16 cellular contexts compared by ENCODE assay signal in the genomic region with DNA sequence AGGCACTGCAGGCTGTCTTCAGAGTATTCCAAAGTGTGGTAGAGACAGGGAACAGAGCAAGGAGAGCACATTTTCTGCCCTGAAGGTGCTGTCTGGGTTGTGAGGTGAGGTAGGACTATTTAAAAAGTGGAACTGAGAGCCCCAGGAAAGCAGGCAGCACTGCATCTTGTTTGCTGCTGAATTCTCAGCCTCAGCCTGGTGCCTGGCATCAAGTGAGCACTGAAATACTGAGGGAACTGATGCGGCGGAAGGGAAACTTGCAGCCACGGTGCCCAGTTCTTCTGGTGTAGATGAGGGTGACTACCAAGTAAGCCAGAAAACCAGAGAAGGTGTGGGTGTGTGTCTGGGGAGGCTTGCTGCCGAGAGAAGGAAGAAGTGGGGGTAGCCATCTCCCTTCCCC. TPM values are rescaled to one million over a fixed set of nuclear protein-coding genes. Genes with fewer than 3 reads are reported as not detected.
DNase-seq lines count a peak whose midpoint lies in the region; ATAC-seq and TF ChIP-seq lines count a peak whose summit lies in the region.
"Had no signal": no experiment of that assay in that cellular context is flagged by ENCODE, and none has a peak within 500 bp of the region (broad histone marks: within the 10 kb centered on the region; RNA-seq: fewer than 3 reads in every experiment).

No MANE protein-coding gene starts in this region.

- intact Hi-C loops in testis (cut with DNase I; ENCODE audit: low total_unique reads) (no loop called here), spleen (cut with DNase I; ENCODE audit: low total_unique reads) (no loop called here)

- TF ChIP-seq POLR2A in testis (IDR thresholded peaks at IDR 0.05) = no peak
- TF ChIP-seq POLR2A in spleen (IDR thresholded peaks at IDR 0.05) = no peak

- H3K36me3 ChIP-seq in testis (ENCODE audit: low read depth, missing control alignments) = no peaks in the 10 kb centered on the region
- H3K36me3 ChIP-seq in spleen = peaks cover 0 to 45% (median 4%) of the 10 kb centered on the region in 6 donors
- H3K36me3 ChIP-seq: neural progenitor cell, WERI-Rb-1 had no signal

- H3K4me3 Mint-ChIP-seq in activated naive CD8-positive, alpha-beta T cell treated with anti-CD3 and anti-CD28 coated beads, Interleukin-2, amount 10 ng/mL, durations not matched to agents 7 days and 5 days = no peak overlapping the region
- no peak overlapping the region for H3K4me3 Mint-ChIP-seq in activated naive CD8-positive, alpha-beta T cell treated with anti-CD3 and anti-CD28 coated beads, Interleukin-2, amount 50 U/mL, for 24 hours
- no peak overlapping the region for H3K4me3 Mint-ChIP-seq in activated CD8-positive, alpha-beta T cell treated with anti-CD3 and anti-CD28 coated beads, Interleukin-2, amount 10 ng/mL, durations not matched to agents 7 days and 5 days
- peak overlapping the region; percentile 55 for H3K4me3 Mint-ChIP-seq in stimulated activated effector memory CD8-positive, alpha-beta T cell treated with anti-CD3 and anti-CD28 coated beads, Interleukin-12 subunit alpha, Interleukin-12 subunit beta, amount 100 ng/mL, for 72 hours
- H3K4me3 Mint-ChIP-seq: neural progenitor cell had no signal

- H3K4me1 ChIP-seq in testis (peaks cover 11% of the 10 kb centered on the region), spleen (peaks cover 6 to 75% (median 64%) of the 10 kb centered on the region in 6 donors)

- H3K4me3 ChIP-seq in testis = no peak overlapping the region
- no peak overlapping the region for H3K4me3 ChIP-seq in coronary artery
- no peak overlapping the region for H3K4me3 ChIP-seq in spleen
- H3K4me3 ChIP-seq: neural progenitor cell had no signal

- H3K9me3 ChIP-seq in testis = no peaks in the 10 kb centered on the region
- no peaks in the 10 kb centered on the region for H3K9me3 ChIP-seq in spleen

- TF ChIP-seq CTCF in testis (IDR thresholded peaks at IDR 0.05) (no peak), coronary artery (IDR thresholded peaks at IDR 0.05) (no peak), spleen (IDR thresholded peaks at IDR 0.05 in 8 of 11, conservative IDR thresholded peaks at IDR 0.05 in 3 of 11) (no peak)

- WGBS in testis, 2 donors = 95 to 98% methylated on average over 4 of the region's 4 CpGs
- WGBS in spleen, 5 donors = 64 to 84% (median 80%) methylated on average over 4 of the region's 4 CpGs

- POLR2A ChIA-PET in activated naive CD8-positive, alpha-beta T cell treated with anti-CD3 and anti-CD28 coated beads, Interleukin-2, amount 10 ng/mL, durations not matched to agents 7 days and 5 days (lab: Charles Lee) = no interaction called here
- POLR2A ChIA-PET in activated CD8-positive, alpha-beta T cell treated with anti-CD3 and anti-CD28 coated beads, Interleukin-2, amount 10 ng/mL, durations not matched to agents 7 days and 5 days (lab: Charles Lee) = no interaction called here

- H3K4me1 Mint-ChIP-seq in activated naive CD8-positive, alpha-beta T cell treated with anti-CD3 and anti-CD28 coated beads, Interleukin-2, amount 10 ng/mL, durations not matched to agents 7 days and 5 days = peaks cover 46% of the 10 kb centered on the region
- H3K4me1 Mint-ChIP-seq in activated naive CD8-positive, alpha-beta T cell treated with anti-CD3 and anti-CD28 coated beads, Interleukin-2, amount 50 U/mL, for 24 hours = peaks cover 67% of the 10 kb centered on the region
- H3K4me1 Mint-ChIP-seq in activated CD8-positive, alpha-beta T cell treated with anti-CD3 and anti-CD28 coated beads, Interleukin-2, amount 10 ng/mL, durations not matched to agents 7 days and 5 days (ENCODE audit: low read depth) = peaks cover 55% of the 10 kb centered on the region
- peaks cover 60% of the 10 kb centered on the region for H3K4me1 Mint-ChIP-seq in stimulated activated effector memory CD8-positive, alpha-beta T cell treated with anti-CD3 and anti-CD28 coated beads, Interleukin-12 subunit alpha, Interleukin-12 subunit beta, amount 100 ng/mL, for 72 hours

- no peaks in the 10 kb centered on the region for H3K27me3 Mint-ChIP-seq in activated naive CD8-positive, alpha-beta T cell treated with anti-CD3 and anti-CD28 coated beads, Interleukin-2, amount 10 ng/mL, durations not matched to agents 7 days and 5 days
- H3K27me3 Mint-ChIP-seq in activated naive CD8-positive, alpha-beta T cell treated with anti-CD3 and anti-CD28 coated beads, Interleukin-2, amount 50 U/mL, for 24 hours = no peaks in the 10 kb centered on the region
- H3K27me3 Mint-ChIP-seq in activated CD8-positive, alpha-beta T cell treated with anti-CD3 and anti-CD28 coated beads, Interleukin-2, amount 10 ng/mL, durations not matched to agents 7 days and 5 days (ENCODE audit: low read depth) = no peaks in the 10 kb centered on the region

- no peak for DNase-seq in activated naive CD8-positive, alpha-beta T cell treated with anti-CD3 and anti-CD28 coated beads, Interleukin-2, amount 10 ng/mL, durations not matched to agents 7 days and 5 days
- DNase-seq in activated naive CD8-positive, alpha-beta T cell treated with anti-CD3 and anti-CD28 coated beads, Interleukin-2, amount 50 U/mL, for 24 hours = no peak
- no peak for DNase-seq in activated CD8-positive, alpha-beta T cell treated with anti-CD3 and anti-CD28 coated beads, Interleukin-2, amount 10 ng/mL, durations not matched to agents 7 days and 5 days
- DNase-seq in stimulated activated effector memory CD8-positive, alpha-beta T cell treated with anti-CD3 and anti-CD28 coated beads, Interleukin-12 subunit alpha, Interleukin-12 subunit beta, amount 100 ng/mL, for 72 hours (ENCODE audit: low spot score in 2 of 2) = no peak
- DNase-seq in testis = no peak
- no peak for DNase-seq in coronary artery (ENCODE audit: low spot score)
- no peak for DNase-seq in spleen
- DNase-seq: activated gamma-delta T cell; DMS53; effector CD8-positive, alpha-beta T cell; Kasumi-1; NCI-H1436 treated with DMSO at 0.1 percent for 48 hours; PC-3; WERI-Rb-1 had no signal

- no peaks in the 10 kb centered on the region for H3K27me3 ChIP-seq in testis
- no peaks in the 10 kb centered on the region for H3K27me3 ChIP-seq in spleen (replicated peaks in 1 of 7)
- H3K27me3 ChIP-seq: neural progenitor cell had no signal

- CTCF ChIA-PET in activated CD8-positive, alpha-beta T cell treated with anti-CD3 and anti-CD28 coated beads, Interleukin-2, amount 10 ng/mL, durations not matched to agents 7 days and 5 days (lab: Charles Lee) = no interaction called here

- H3K27ac Mint-ChIP-seq in activated naive CD8-positive, alpha-beta T cell treated with anti-CD3 and anti-CD28 coated beads, Interleukin-2, amount 10 ng/mL, durations not matched to agents 7 days and 5 days = peak overlapping the region; percentile 8
- H3K27ac Mint-ChIP-seq in activated naive CD8-positive, alpha-beta T cell treated with anti-CD3 and anti-CD28 coated beads, Interleukin-2, amount 50 U/mL, for 24 hours = no peak overlapping the region
- H3K27ac Mint-ChIP-seq in activated CD8-positive, alpha-beta T cell treated with anti-CD3 and anti-CD28 coated beads, Interleukin-2, amount 10 ng/mL, durations not matched to agents 7 days and 5 days = peak overlapping the region; percentile 26
- H3K27ac Mint-ChIP-seq in stimulated activated effector memory CD8-positive, alpha-beta T cell treated with anti-CD3 and anti-CD28 coated beads, Interleukin-12 subunit alpha, Interleukin-12 subunit beta, amount 100 ng/mL, for 72 hours = peak overlapping the region; percentile 75
- H3K27ac Mint-ChIP-seq: neural progenitor cell had no signal

- no peaks in the 10 kb centered on the region for H3K9me3 Mint-ChIP-seq in activated naive CD8-positive, alpha-beta T cell treated with anti-CD3 and anti-CD28 coated beads, Interleukin-2, amount 10 ng/mL, durations not matched to agents 7 days and 5 days
- H3K9me3 Mint-ChIP-seq in activated naive CD8-positive, alpha-beta T cell treated with anti-CD3 and anti-CD28 coated beads, Interleukin-2, amount 50 U/mL, for 24 hours = no peaks in the 10 kb centered on the region
- H3K9me3 Mint-ChIP-seq in activated CD8-positive, alpha-beta T cell treated with anti-CD3 and anti-CD28 coated beads, Interleukin-2, amount 10 ng/mL, durations not matched to agents 7 days and 5 days (ENCODE audit: insufficient read depth) = no peaks in the 10 kb centered on the region
- H3K9me3 Mint-ChIP-seq in stimulated activated effector memory CD8-positive, alpha-beta T cell treated with anti-CD3 and anti-CD28 coated beads, Interleukin-12 subunit alpha, Interleukin-12 subunit beta, amount 100 ng/mL, for 72 hours = no peaks in the 10 kb centered on the region
- H3K9me3 Mint-ChIP-seq: neural progenitor cell had no signal

- H3K36me3 Mint-ChIP-seq in activated naive CD8-positive, alpha-beta T cell treated with anti-CD3 and anti-CD28 coated beads, Interleukin-2, amount 10 ng/mL, durations not matched to agents 7 days and 5 days = peaks cover 23% of the 10 kb centered on the region
- peaks cover 11% of the 10 kb centered on the region for H3K36me3 Mint-ChIP-seq in activated naive CD8-positive, alpha-beta T cell treated with anti-CD3 and anti-CD28 coated beads, Interleukin-2, amount 50 U/mL, for 24 hours (ENCODE audit: low read depth)
- H3K36me3 Mint-ChIP-seq in activated CD8-positive, alpha-beta T cell treated with anti-CD3 and anti-CD28 coated beads, Interleukin-2, amount 10 ng/mL, durations not matched to agents 7 days and 5 days (ENCODE audit: low read depth) = peaks cover 38% of the 10 kb centered on the region
- peaks cover 23% of the 10 kb centered on the region for H3K36me3 Mint-ChIP-seq in stimulated activated effector memory CD8-positive, alpha-beta T cell treated with anti-CD3 and anti-CD28 coated beads, Interleukin-12 subunit alpha, Interleukin-12 subunit beta, amount 100 ng/mL, for 72 hours

- no peak overlapping the region for H3K27ac ChIP-seq in testis
- H3K27ac ChIP-seq in coronary artery = no peak overlapping the region
- peak overlapping the region in 1 of 8 donors; percentile 68 for H3K27ac ChIP-seq in spleen
- H3K27ac ChIP-seq: neural progenitor cell, WERI-Rb-1 had no signal

- ATAC-seq in activated naive CD8-positive, alpha-beta T cell treated with anti-CD3 and anti-CD28 coated beads, Interleukin-2, amount 10 ng/mL, durations not matched to agents 7 days and 5 days (ENCODE audit: low read depth) = no peak
- no peak for ATAC-seq in activated naive CD8-positive, alpha-beta T cell treated with anti-CD3 and anti-CD28 coated beads, Interleukin-2, amount 50 U/mL, for 24 hours
- peak; percentile 52 for ATAC-seq in GM18511 (IDR thresholded peaks at IDR 0.05; ENCODE audit: unreplicated experiment)
- ATAC-seq in activated CD8-positive, alpha-beta T cell treated with anti-CD3 and anti-CD28 coated beads, Interleukin-2, amount 10 ng/mL, durations not matched to agents 7 days and 5 days = no peak
- ATAC-seq in stimulated activated effector memory CD8-positive, alpha-beta T cell treated with anti-CD3 and anti-CD28 coated beads, Interleukin-12 subunit alpha, Interleukin-12 subunit beta, amount 100 ng/mL, for 72 hours = no peak
- ATAC-seq: PC-3 had no signal

RNA-seq across cellular contexts. Expression of a gene that starts 59.5 kb away (rescaled TPM):
- 10 to 100 TPM; 89.6 to 91.4 TPM for total RNA-seq in activated naive CD8-positive, alpha-beta T cell treated with anti-CD3 and anti-CD28 coated beads, Interleukin-2, amount 10 ng/mL, durations not matched to agents 7 days and 5 days
- 10 to 100 TPM; 62.9 to 63.3 TPM for total RNA-seq in activated CD8-positive, alpha-beta T cell treated with anti-CD3 and anti-CD28 coated beads, Interleukin-2, amount 10 ng/mL, durations not matched to agents 7 days and 5 days
- total RNA-seq in testis (100 to 1,000 TPM in 1 of 2 donors, 10 to 100 TPM in 1; 79.7 to 122 TPM), spleen (100 to 1,000 TPM in 4 of 7 donors, 10 to 100 TPM in 3; 85.1 to 221 (median 103) TPM)
- polyA plus RNA-seq in testis (ENCODE audit: insufficient read depth, low read depth, low replicate concordance) (49.2 TPM), spleen (10 to 100 TPM in 1 of 3 donors, 1 to 10 TPM in 2; 1.2 to 17.7 (median 1.7) TPM)
